Comparison of ENCODE assay signal across 1 cellular context in genomic region chr15:81235781-81236507, GRCh38.
TF ChIP-seq lines count a peak whose summit lies in the region.

No MANE protein-coding gene starts in this region.

TF ChIP-seq in GM23338, 12 proteins besides CTCF, POLR2A, EP300 and RAD21 (continued from another document):
- TF ChIP-seq ZNF462 (CRISPR knock-in tag; IDR thresholded peaks at IDR 0.05) (no peak), NANOG (IDR thresholded peaks at IDR 0.05; ENCODE audit: borderline replicate concordance) (no peak), ZNF114 (CRISPR knock-in tag; IDR thresholded peaks at IDR 0.05) (no peak)
